23 cellular contexts compared by ENCODE assay signal in the genomic region with DNA sequence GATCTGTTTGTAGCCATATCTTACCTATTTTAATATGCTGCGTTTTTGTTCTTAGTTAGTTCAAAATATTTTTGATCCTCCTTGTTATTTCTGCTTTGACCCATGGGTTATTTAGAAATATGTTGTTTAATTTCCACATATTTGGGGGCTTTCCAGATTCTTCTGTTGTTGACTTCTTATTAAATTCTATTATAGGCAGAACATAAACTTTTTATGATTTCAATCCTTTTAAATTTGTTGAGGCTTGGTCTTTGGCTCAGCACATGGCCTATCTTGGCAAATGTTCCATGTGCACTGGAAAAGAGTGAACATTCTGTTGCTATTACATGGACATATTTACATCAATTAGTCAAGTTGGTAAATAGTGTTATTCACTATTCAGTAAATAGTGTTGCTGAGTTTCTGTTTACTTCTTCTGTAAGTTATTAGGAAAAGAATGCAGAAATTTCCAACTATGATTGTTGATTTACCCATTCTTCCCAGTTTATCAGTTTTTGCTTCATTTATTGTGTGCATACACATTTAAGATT.
DNase-seq lines count a peak whose midpoint lies in the region; ATAC-seq, FAIRE-seq and TF ChIP-seq lines count a peak whose summit lies in the region.
"Had no signal": no experiment of that assay in that cellular context is flagged by ENCODE, and none has a peak within 500 bp of the region (broad histone marks: within the 10 kb centered on the region; RNA-seq: fewer than 3 reads in every experiment).

No MANE protein-coding gene starts in this region.

- H3K36me3 Mint-ChIP-seq in CD4-positive, alpha-beta memory T cell: peaks cover 0 to 1% of the 10 kb centered on the region in 2 donors
- H3K36me3 Mint-ChIP-seq: CD4-positive, CD25-positive, alpha-beta regulatory T cell had no signal

- in situ Hi-C loops in transverse colon (cut with MboI; ENCODE audit: low pct_ligation_motif_present in 1 of 4, low pct_unique_long_range_greater_than_20kb in 1 of 4, low sequenced_read_pairs in 3 of 4): no loop called here

- no peak overlapping the region for H2AFZ ChIP-seq in PC-3 (ENCODE audit: low read length)
- H2AFZ ChIP-seq: GM23248 had no signal

- no peak overlapping the region for H3K27ac Mint-ChIP-seq in CD4-positive, alpha-beta memory T cell
- H3K27ac Mint-ChIP-seq: B cell; CD4-positive, CD25-positive, alpha-beta regulatory T cell; CD8-positive, alpha-beta memory T cell had no signal

- H3K79me2 ChIP-seq in PC-3 (ENCODE audit: low read length): no peaks in the 10 kb centered on the region

- TF ChIP-seq CTCF in PC-3 (conservative IDR thresholded peaks at IDR 0.05; ENCODE audit: low read depth, low read length) (no peak), bronchial epithelial cell (IDR thresholded peaks at IDR 0.05; ENCODE audit: insufficient read depth, low read length, severe bottlenecking) (no peak), transverse colon (IDR thresholded peaks at IDR 0.05) (no peak)

- ATAC-seq in PC-3: peak; percentile 96
- ATAC-seq: GM12878 had no signal

- CTCF ChIA-PET in PC-3 (lab: Charles Lee): no interaction called here
- CTCF ChIA-PET in CD4-positive, alpha-beta memory T cell (lab: Charles Lee; ENCODE audit: partially characterized antibody): no interaction called here

- intact Hi-C loops in PC-3 (cut with micrococcal nuclease): loop anchor here (1.0 to 2.0 kb wide), 3 partner anchors 30 to 70 kb away; no protein-coding TSS in a partner anchor
- intact Hi-C loops in transverse colon (cut with DNase I; ENCODE audit: low total_unique reads): no loop called here
- intact Hi-C loops in CD4-positive, alpha-beta memory T cell (cut with micrococcal nuclease): no loop called here

- no peak overlapping the region for H3K4me2 ChIP-seq in PC-3 (ENCODE audit: low read length)
- H3K4me2 ChIP-seq: BLaER1 had no signal

- POLR2A ChIA-PET in PC-3 (lab: Charles Lee; ENCODE audit: unreplicated experiment): no interaction called here
- POLR2A ChIA-PET in CD4-positive, alpha-beta memory T cell (lab: Charles Lee; ENCODE audit: partially characterized antibody): no interaction called here

- H3K27me3 ChIP-seq in PC-3 (ENCODE audit: low read length) (no peaks in the 10 kb centered on the region), bronchial epithelial cell (ENCODE audit: control insufficient read depth, insufficient read depth, low read length) (no peaks in the 10 kb centered on the region), transverse colon (no peaks in the 10 kb centered on the region)
- no peaks in the 10 kb centered on the region for H3K27me3 ChIP-seq in CD4-positive, alpha-beta memory T cell (ENCODE audit: insufficient read depth, low read length)
- H3K27me3 ChIP-seq: BLaER1 had no signal

- DNase-seq in PC-3 (peak; percentile 73), bronchial epithelial cell (ENCODE audit: low read depth) (peak; percentile 53), fibroblast of gingiva (ENCODE audit: low read depth) (peak; percentile 64), transverse colon (no peak), T-helper 9 cell (no peak)
- no peak for DNase-seq in CD4-positive, alpha-beta memory T cell
- DNase-seq in activated naive CD4-positive, alpha-beta T cell treated with anti-CD3 and anti-CD28 coated beads, Interleukin-2, amount 50 U/mL, for 16 hours: no peak
- DNase-seq: CD4-positive, CD25-positive, alpha-beta regulatory T cell; CD8-positive, alpha-beta memory T cell; DMS 273 treated with DMSO at 0.1 percent for 48 hours; DMS79; EL; GDM1; GM23248; H7; HCEC 1CT had no signal

- no peak overlapping the region for H3K4me3 Mint-ChIP-seq in CD4-positive, alpha-beta memory T cell
- H3K4me3 Mint-ChIP-seq: B cell; CD4-positive, CD25-positive, alpha-beta regulatory T cell; CD8-positive, alpha-beta memory T cell had no signal

- no peaks in the 10 kb centered on the region for H3K4me1 Mint-ChIP-seq in CD4-positive, alpha-beta memory T cell
- H3K4me1 Mint-ChIP-seq: B cell; CD4-positive, CD25-positive, alpha-beta regulatory T cell; CD8-positive, alpha-beta memory T cell had no signal

- H3K9me3 ChIP-seq in PC-3 (ENCODE audit: low read length): no peaks in the 10 kb centered on the region
- H3K9me3 ChIP-seq in transverse colon: peaks cover 0 to 10% of the 10 kb centered on the region in 2 donors
- H3K9me3 ChIP-seq in CD4-positive, alpha-beta memory T cell (ENCODE audit: control insufficient read depth in 1 of 2, low read length in 2 of 2): no peaks in the 10 kb centered on the region

- no peak overlapping the region for H3K4me3 ChIP-seq in PC-3 (ENCODE audit: low read length)
- H3K4me3 ChIP-seq in bronchial epithelial cell (ENCODE audit: low read depth, low read length): no peak overlapping the region
- H3K4me3 ChIP-seq in transverse colon: no peak overlapping the region
- H3K4me3 ChIP-seq in CD4-positive, alpha-beta memory T cell (ENCODE audit: low read length in 2 of 2): no peak overlapping the region
- H3K4me3 ChIP-seq: BLaER1, GM12878, GM23248 had no signal

- H3K36me3 ChIP-seq in PC-3 (ENCODE audit: low read depth, low read length) (no peaks in the 10 kb centered on the region), bronchial epithelial cell (ENCODE audit: control insufficient read depth, insufficient read depth, low read length) (no peaks in the 10 kb centered on the region), transverse colon (no peaks in the 10 kb centered on the region)
- H3K36me3 ChIP-seq in CD4-positive, alpha-beta memory T cell (ENCODE audit: insufficient read depth, low read length): no peaks in the 10 kb centered on the region
- H3K36me3 ChIP-seq: BLaER1 had no signal

- no peaks in the 10 kb centered on the region for H3K9me2 ChIP-seq in PC-3 (replicated peaks; ENCODE audit: low read length)

- H3K9me3 Mint-ChIP-seq in CD4-positive, alpha-beta memory T cell: peaks cover 0 to 48% (median 27%) of the 10 kb centered on the region in 8 donors

- H4K20me1 ChIP-seq in PC-3 (ENCODE audit: low read length): no peaks in the 10 kb centered on the region
- H4K20me1 ChIP-seq: BLaER1 had no signal

- peaks cover 7% of the 10 kb centered on the region; the same call in 1 of the 2 replicates for H3K4me1 ChIP-seq in PC-3 (ENCODE audit: insufficient read depth, low read length)
- H3K4me1 ChIP-seq in transverse colon: no peaks in the 10 kb centered on the region
- H3K4me1 ChIP-seq in CD4-positive, alpha-beta memory T cell (ENCODE audit: insufficient read depth, low read length): no peaks in the 10 kb centered on the region

- 45 to 89% methylated on average over 1 of the region's 1 CpG for WGBS in transverse colon (ENCODE audit: low coverage in 1 of 2), 2 donors

- peaks cover 4% of the 10 kb centered on the region in 2 donors for H3K27me3 Mint-ChIP-seq in CD4-positive, alpha-beta memory T cell

- no peak overlapping the region for H3K9ac ChIP-seq in PC-3 (ENCODE audit: low read length)
- H3K9ac ChIP-seq: BLaER1, GM23248 had no signal

- no peak for TF ChIP-seq POLR2A in transverse colon (IDR thresholded peaks at IDR 0.05)

- H3K27ac ChIP-seq in PC-3 (ENCODE audit: low read length) (peak overlapping the region; percentile 52), transverse colon (peak overlapping the region in 3 of 4 donors; percentile 22 to 36 (median 31))
- H3K27ac ChIP-seq in CD4-positive, alpha-beta memory T cell (ENCODE audit: low read depth, low read length): no peak overlapping the region
- H3K27ac ChIP-seq: BLaER1, C4-2B, GM23248 had no signal

- FAIRE-seq in bronchial epithelial cell (lab: Jason Lieb, UNC): no peak
- FAIRE-seq: D721Med, GM12878, GM19239, H1 had no signal

- H3F3A ChIP-seq in PC-3 (ENCODE audit: low read length, unreplicated experiment): no peaks in the 10 kb centered on the region

- BruUV-seq in PC-3 (replicated peaks; lab: Mats Ljungman, UMichigan): no TSS peak

- TF ChIP-seq EP300 in transverse colon (IDR thresholded peaks at IDR 0.05; ENCODE audit: low read depth): no peak

Comparison
In these comparisons a context has a peak if more than half of its experiments do, and no peak if none do; other contexts are left out.
1. DNase-seq: peak in PC-3 (single experiment), bronchial epithelial cell (single experiment) and fibroblast of gingiva (single experiment); none in transverse colon (single experiment), CD4-positive, alpha-beta memory T cell (0 of 5), T-helper 9 cell (single experiment) and activated naive CD4-positive, alpha-beta T cell treated with anti-CD3 and anti-CD28 coated beads, Interleukin-2, amount 50 U/mL, for 16 hours (single experiment).